33 cellular contexts compared by ENCODE assay signal in genomic region chr21:39156024-39156423, GRCh38. TPM values are rescaled to one million over a fixed set of nuclear protein-coding genes. Genes with fewer than 3 reads are reported as not detected.
A peak's percentile ranks its signal among the peaks of the same experiment; 100 is the strongest.
DNase-seq lines count a peak whose midpoint lies in the region; FAIRE-seq and TF ChIP-seq lines count a peak whose summit lies in the region.
"Had no signal": no experiment of that assay in that cellular context is flagged by ENCODE, and none has a peak within 500 bp of the region (broad histone marks: within the 10 kb centered on the region; RNA-seq: fewer than 3 reads in every experiment).

No MANE protein-coding gene starts in this region.

- no peak overlapping the region for H4K8ac ChIP-seq in mesenchymal stem cell (ENCODE audit: low read length)

- WGBS in mesenchymal stem cell: 81% methylated on average over 7 of the region's 7 CpGs
- WGBS in hepatocyte (ENCODE audit: low lambda C conversion rate, missing lambda C conversion rate): 93% methylated on average over 7 of the region's 7 CpGs

- H3K4ac ChIP-seq in mesenchymal stem cell (ENCODE audit: low read depth in 1 of 2, low read length in 2 of 2): no peak overlapping the region

- H3K18ac ChIP-seq in mesenchymal stem cell (ENCODE audit: low read depth in 1 of 2, low read length in 2 of 2): no peak overlapping the region

- DNase-seq in AG04450 (ENCODE audit: low read depth, low spot score) (no peak), M059J (ENCODE audit: low read depth) (peak; percentile 71), chondrocyte (ENCODE audit: low spot score) (no peak), mesenchymal stem cell (no peak), hepatocyte (ENCODE audit: low spot score) (no peak), KBM-7 (no peak), GM13976 (ENCODE audit: low spot score) (no peak), GM19239 (ENCODE audit: insufficient read length, low spot score) (no peak)
- DNase-seq: activated CD4-positive, alpha-beta memory T cell treated with anti-CD3 and anti-CD28 coated beads for 36 hours; activated CD8-positive, alpha-beta memory T cell treated with anti-CD3 and anti-CD28 coated beads, Interleukin-2, amount 50 U/mL, for 4 hours; activated naive CD4-positive, alpha-beta T cell treated with anti-CD3 and anti-CD28 coated beads, Interleukin-2, amount 10 ng/mL, durations not matched to agents 7 days and 5 days; caudate nucleus; CD4-positive, alpha-beta T cell; dermis blood vessel endothelial cell; endodermal cell; foreskin keratinocyte; H9; heart right ventricle; left cardiac atrium; mucosa of descending colon; natural killer cell; NCI-H1417 treated with DMSO at 0.1 percent for 48 hours; NCI-H2081 treated with DMSO at 0.1 percent for 48 hours; NCI-H345; NCI-H69; Right ventricle myocardium superior; stimulated activated naive CD4-positive, alpha-beta T cell treated with Interleukin-2 at 50 U/mL for 16 hours had no signal

- peaks cover 2% of the 10 kb centered on the region for H3K9me3 Mint-ChIP-seq in chondrocyte (ENCODE audit: low read depth)
- H3K9me3 Mint-ChIP-seq: activated CD4-positive, alpha-beta memory T cell treated with anti-CD3 and anti-CD28 coated beads for 36 hours; activated naive CD4-positive, alpha-beta T cell treated with anti-CD3 and anti-CD28 coated beads, Interleukin-2, amount 10 ng/mL, durations not matched to agents 7 days and 5 days; CD4-positive, alpha-beta T cell; natural killer cell; T-helper 1 cell treated with Interleukin-12 subunit alpha and Interleukin-12 subunit beta and Interleukin-4 antibody, amounts not matched to agents 30 μg/mL and 1 μg/mL, for 36 hours had no signal

- H3K4me2 ChIP-seq in mesenchymal stem cell (ENCODE audit: low read length, poor library complexity, severe bottlenecking) (no peak overlapping the region), hepatocyte (no peak overlapping the region)

- H3K36me3 ChIP-seq in mesenchymal stem cell (ENCODE audit: control insufficient read depth in 1 of 2, insufficient read depth in 2 of 2, low read depth in 1 of 2, low read length in 2 of 2): no peaks in the 10 kb centered on the region
- H3K36me3 ChIP-seq in hepatocyte (replicated peaks; ENCODE audit: insufficient read depth, low read depth): no peaks in the 10 kb centered on the region
- H3K36me3 ChIP-seq: heart right ventricle, suprapubic skin had no signal

- no peak overlapping the region for H2BK12ac ChIP-seq in mesenchymal stem cell (ENCODE audit: low read length in 2 of 2)

- H3K27me3 ChIP-seq in AG04450 (ENCODE audit: control insufficient read depth, insufficient read depth, low read length): peaks cover 6% of the 10 kb centered on the region
- H3K27me3 ChIP-seq in mesenchymal stem cell (ENCODE audit: control insufficient read depth in 1 of 2, insufficient read depth in 1 of 2, low read length in 2 of 2): peaks cover 0 to 8% of the 10 kb centered on the region in 2 experiments
- no peaks in the 10 kb centered on the region for H3K27me3 ChIP-seq in hepatocyte
- H3K27me3 ChIP-seq: foreskin keratinocyte, heart right ventricle had no signal

- in situ Hi-C loops in KBM-7 (cut with MboI; ENCODE audit: low pct_unique_long_range_greater_than_20kb, low sequenced_read_pairs): no loop called here
- in situ Hi-C loops in GM13976 (cut with MboI; ENCODE audit: low sequenced_read_pairs, unreplicated experiment): no loop called here

- no peak for FAIRE-seq in GM19239 (lab: Jason Lieb, UNC)
- FAIRE-seq: A204.1, D721Med had no signal

- no peaks in the 10 kb centered on the region for H3K79me2 ChIP-seq in hepatocyte

- H3K4me3 Mint-ChIP-seq in chondrocyte (ENCODE audit: unreplicated experiment): no peak overlapping the region
- H3K4me3 Mint-ChIP-seq: activated CD4-positive, alpha-beta memory T cell treated with anti-CD3 and anti-CD28 coated beads for 36 hours; activated naive CD4-positive, alpha-beta T cell treated with anti-CD3 and anti-CD28 coated beads, Interleukin-2, amount 10 ng/mL, durations not matched to agents 7 days and 5 days; CD4-positive, alpha-beta T cell; endodermal cell; H9; natural killer cell; T-helper 1 cell treated with Interleukin-12 subunit alpha and Interleukin-12 subunit beta and Interleukin-4 antibody, amounts not matched to agents 30 μg/mL and 1 μg/mL, for 36 hours had no signal

- H3K9me3 ChIP-seq in AG04450 (ENCODE audit: control insufficient read depth, insufficient read depth, low read length) (peaks cover 4% of the 10 kb centered on the region; the same call in 1 of the 2 replicates), mesenchymal stem cell (ENCODE audit: control insufficient read depth, low read length) (no peaks in the 10 kb centered on the region), hepatocyte (ENCODE audit: low read depth) (no peaks in the 10 kb centered on the region)
- H3K9me3 ChIP-seq: heart right ventricle, mucosa of descending colon, suprapubic skin had no signal

- no peak overlapping the region for H3K14ac ChIP-seq in mesenchymal stem cell (ENCODE audit: low read length in 2 of 2)

- peak overlapping the region; percentile 91 for H3K27ac Mint-ChIP-seq in chondrocyte (ENCODE audit: unreplicated experiment)
- H3K27ac Mint-ChIP-seq: activated CD4-positive, alpha-beta memory T cell treated with anti-CD3 and anti-CD28 coated beads for 36 hours; activated naive CD4-positive, alpha-beta T cell treated with anti-CD3 and anti-CD28 coated beads, Interleukin-2, amount 10 ng/mL, durations not matched to agents 7 days and 5 days; CD4-positive, alpha-beta T cell; endodermal cell; H9; natural killer cell; T-helper 1 cell treated with Interleukin-12 subunit alpha and Interleukin-12 subunit beta and Interleukin-4 antibody, amounts not matched to agents 30 μg/mL and 1 μg/mL, for 36 hours had no signal

- no peaks in the 10 kb centered on the region for H3K79me1 ChIP-seq in mesenchymal stem cell (replicated peaks; ENCODE audit: low read length, poor library complexity, severe bottlenecking)

- H2AK5ac ChIP-seq in mesenchymal stem cell (ENCODE audit: low read length, severe bottlenecking): no peak overlapping the region

- TF ChIP-seq CTCF in AG04450 (IDR thresholded peaks at IDR 0.05; ENCODE audit: low read depth, low read length) (no peak), chondrocyte (IDR thresholded peaks at IDR 0.05) (no peak), hepatocyte (IDR thresholded peaks at IDR 0.05; ENCODE audit: poor library complexity) (no peak), GM13976 (IDR thresholded peaks at IDR 0.05; ENCODE audit: borderline replicate concordance, control extremely low read depth, extremely low read depth, insufficient read depth, missing control alignments) (no peak)

- H3K27me3 Mint-ChIP-seq in chondrocyte (ENCODE audit: low read depth): no peaks in the 10 kb centered on the region
- H3K27me3 Mint-ChIP-seq: activated CD4-positive, alpha-beta memory T cell treated with anti-CD3 and anti-CD28 coated beads for 36 hours; activated naive CD4-positive, alpha-beta T cell treated with anti-CD3 and anti-CD28 coated beads, Interleukin-2, amount 10 ng/mL, durations not matched to agents 7 days and 5 days had no signal

- no peak overlapping the region for H3K23ac ChIP-seq in mesenchymal stem cell (ENCODE audit: low read length in 2 of 2)

- CTCF ChIA-PET in AG04450 (lab: Charles Lee): no interaction called here

- H3K27ac ChIP-seq in AG04450 (ENCODE audit: low read depth, low read length): peak overlapping the region; percentile 31
- peak overlapping the region; percentile 14 for H3K27ac ChIP-seq in mesenchymal stem cell (ENCODE audit: low read length, poor library complexity, severe bottlenecking)
- H3K27ac ChIP-seq in hepatocyte: no peak overlapping the region
- H3K27ac ChIP-seq: foreskin keratinocyte, heart right ventricle, skin epidermis, suprapubic skin had no signal

- H4K20me1 ChIP-seq in hepatocyte (ENCODE audit: insufficient read depth, poor library complexity, severe bottlenecking): no peaks in the 10 kb centered on the region

- H2BK15ac ChIP-seq in mesenchymal stem cell (ENCODE audit: low read depth, poor library complexity, severe bottlenecking): no peak overlapping the region

- no peaks in the 10 kb centered on the region for H3K9me2 ChIP-seq in hepatocyte (replicated peaks; ENCODE audit: insufficient read depth)

- no peak overlapping the region for H2BK120ac ChIP-seq in mesenchymal stem cell (ENCODE audit: low read depth, low read length)

- POLR2A ChIA-PET in AG04450 (lab: Yijun Ruan, JAX): no interaction called here

- H3K36me3 Mint-ChIP-seq in chondrocyte (ENCODE audit: low read depth): peaks cover 1% of the 10 kb centered on the region
- H3K36me3 Mint-ChIP-seq: activated CD4-positive, alpha-beta memory T cell treated with anti-CD3 and anti-CD28 coated beads for 36 hours; activated naive CD4-positive, alpha-beta T cell treated with anti-CD3 and anti-CD28 coated beads, Interleukin-2, amount 10 ng/mL, durations not matched to agents 7 days and 5 days; natural killer cell had no signal

- no peak overlapping the region for H3K4me3 ChIP-seq in AG04450 (ENCODE audit: low read depth, low read length)
- H3K4me3 ChIP-seq in mesenchymal stem cell (ENCODE audit: insufficient read depth in 1 of 2, low read depth in 1 of 2, low read length in 2 of 2): no peak overlapping the region
- no peak overlapping the region for H3K4me3 ChIP-seq in hepatocyte
- H3K4me3 ChIP-seq: heart right ventricle, lung, mucosa of descending colon, skin epidermis, suprapubic skin had no signal

- H3K4me1 ChIP-seq in mesenchymal stem cell (ENCODE audit: control insufficient read depth, insufficient read depth, low read depth, low read length) (peaks cover 7% of the 10 kb centered on the region), hepatocyte (ENCODE audit: insufficient read depth) (no peaks in the 10 kb centered on the region)
- H3K4me1 ChIP-seq: foreskin keratinocyte, suprapubic skin had no signal

- H4K91ac ChIP-seq in mesenchymal stem cell (ENCODE audit: low read length): no peak overlapping the region

- no peak overlapping the region for H2BK5ac ChIP-seq in mesenchymal stem cell (ENCODE audit: low read depth, low read length, poor library complexity, severe bottlenecking)

- H3K4me1 Mint-ChIP-seq in chondrocyte (ENCODE audit: low read depth): peaks cover 47% of the 10 kb centered on the region
- H3K4me1 Mint-ChIP-seq: activated naive CD4-positive, alpha-beta T cell treated with anti-CD3 and anti-CD28 coated beads, Interleukin-2, amount 10 ng/mL, durations not matched to agents 7 days and 5 days; H9; natural killer cell had no signal

- H2AFZ ChIP-seq in mesenchymal stem cell (ENCODE audit: low read depth, low read length): no peak overlapping the region
- no peak overlapping the region for H2AFZ ChIP-seq in hepatocyte

- no peak overlapping the region for H3K9ac ChIP-seq in mesenchymal stem cell (ENCODE audit: low read length)

RNA-seq across cellular contexts. Expression of gene PSMG1, which starts 27.2 kb away (rescaled TPM):
- polyA plus RNA-seq in AG04450 (2011; rRNA removed) (44.6 and 60.0 TPM in 2 replicates), hepatocyte (81.4 and 99.0 TPM in 2 replicates)
- 6.9 and 11.6 TPM in 2 replicates for polyA minus RNA-seq in AG04450 (2011; rRNA and poly(A)+ RNA removed)
- 159 and 176 TPM in 2 replicates for total RNA-seq in M059J (2014; rRNA removed; shearing (Covaris generic))
- total RNA-seq in chondrocyte (56.7 to 72.5 TPM (median 66.4 TPM) in 3 replicates), hepatocyte (43.3 and 46.2 TPM in 2 replicates)
- 93.2 TPM for polyA plus RNA-seq in mesenchymal stem cell (2013, experiment 1 of 2)
- 96.5 TPM for polyA plus RNA-seq in mesenchymal stem cell (2013, experiment 2 of 2)
